In genomic region chr9:94928271-94928670, GRCh38 we compare ENCODE assay signal across 24 cellular contexts.
DNase-seq lines count a peak whose midpoint lies in the region; ATAC-seq, FAIRE-seq and TF ChIP-seq lines count a peak whose summit lies in the region.
"Had no signal": no experiment of that assay in that cellular context is flagged by ENCODE, and none has a peak within 500 bp of the region (broad histone marks: within the 10 kb centered on the region; RNA-seq: fewer than 3 reads in every experiment).

No MANE protein-coding gene starts in this region.

- peaks cover 18% of the 10 kb centered on the region for H3K36me3 Mint-ChIP-seq in endodermal cell (ENCODE audit: low read depth)
- peaks cover 13% of the 10 kb centered on the region for H3K36me3 Mint-ChIP-seq in neural progenitor cell

- peak overlapping the region; percentile 56 for H3K9ac ChIP-seq in HepG2 (ENCODE audit: insufficient read depth, low read depth, low read length)
- no peak overlapping the region for H3K9ac ChIP-seq in endodermal cell (ENCODE audit: extremely low read depth, low read length, poor library complexity, severe bottlenecking)
- H3K9ac ChIP-seq in neural progenitor cell: no peak overlapping the region

- H3K27me3 ChIP-seq in HepG2 (ENCODE audit: control insufficient read depth in 1 of 2, insufficient read depth in 2 of 2, low read length in 2 of 2) (no peaks in the 10 kb centered on the region), right lobe of liver (no peaks in the 10 kb centered on the region), endodermal cell (ENCODE audit: control insufficient read depth, insufficient read depth, low read length, poor library complexity, severe bottlenecking) (no peaks in the 10 kb centered on the region), neural progenitor cell (no peaks in the 10 kb centered on the region)

- H3K27ac Mint-ChIP-seq in endodermal cell (no peak overlapping the region), neural progenitor cell (peak overlapping the region; percentile 67)
- H3K27ac Mint-ChIP-seq: activated CD4-positive, alpha-beta T cell treated with anti-CD3 and anti-CD28 coated beads, Interleukin-2, amount 10 ng/mL, durations not matched to agents 7 days and 5 days; activated naive CD8-positive, alpha-beta T cell treated with anti-CD3 and anti-CD28 coated beads, Interleukin-2, amount 50 U/mL, for 24 hours; activated T-helper 2 cell treated with anti-CD3 and anti-CD28 coated beads, Interferon-gamma antibody, Interleukin-2, Interleukin-4, amounts not matched to agents 10 μg/mL and 5 μg/mL and 100 μg/mL, durations not matched to agents 14 hours and 24 hours and 36 hours; T-helper 1 cell treated with Interleukin-12 subunit alpha and Interleukin-12 subunit beta and Interleukin-4 antibody, amounts not matched to agents 30 μg/mL and 1 μg/mL, for 36 hours had no signal

- ATAC-seq in HepG2 (peak; percentile 19; the same call in 2 of the 3 replicates), right lobe of liver (no peak), GM21619 (IDR thresholded peaks at IDR 0.05; ENCODE audit: unreplicated experiment) (no peak)
- ATAC-seq: activated naive CD8-positive, alpha-beta T cell treated with anti-CD3 and anti-CD28 coated beads, Interleukin-2, amount 50 U/mL, for 24 hours; mucosa of descending colon had no signal

- H3K4me1 ChIP-seq in HepG2 (ENCODE audit: insufficient read depth, low read length): peaks cover 83% of the 10 kb centered on the region
- peaks cover 0 to 11% (median 2%) of the 10 kb centered on the region in 4 donors for H3K4me1 ChIP-seq in right lobe of liver
- H3K4me1 ChIP-seq in endodermal cell (ENCODE audit: control insufficient read depth, insufficient read depth, low read length): no peaks in the 10 kb centered on the region
- peaks cover 33% of the 10 kb centered on the region for H3K4me1 ChIP-seq in neural progenitor cell

- H3K4me1 Mint-ChIP-seq in endodermal cell (peaks cover 3% of the 10 kb centered on the region), neural progenitor cell (peaks cover 51% of the 10 kb centered on the region)
- H3K4me1 Mint-ChIP-seq: activated CD4-positive, alpha-beta T cell treated with anti-CD3 and anti-CD28 coated beads, Interleukin-2, amount 10 ng/mL, durations not matched to agents 7 days and 5 days; activated naive CD8-positive, alpha-beta T cell treated with anti-CD3 and anti-CD28 coated beads, Interleukin-2, amount 50 U/mL, for 24 hours had no signal

- in situ Hi-C loops in HepG2 (cut with HindIII; ENCODE audit: extremely low pct_ligation_motif_present, low pct_unique_long_range_greater_than_20kb): no loop called here

- H3K27me3 Mint-ChIP-seq in endodermal cell (ENCODE audit: insufficient read depth): no peaks in the 10 kb centered on the region
- H3K27me3 Mint-ChIP-seq in neural progenitor cell (ENCODE audit: insufficient read depth, low read depth): peaks cover 2% of the 10 kb centered on the region
- H3K27me3 Mint-ChIP-seq: activated CD4-positive, alpha-beta T cell treated with anti-CD3 and anti-CD28 coated beads, Interleukin-2, amount 10 ng/mL, durations not matched to agents 7 days and 5 days; activated naive CD8-positive, alpha-beta T cell treated with anti-CD3 and anti-CD28 coated beads, Interleukin-2, amount 50 U/mL, for 24 hours had no signal

- TF ChIP-seq EP300 in HepG2 (IDR thresholded peaks at IDR 0.05; ENCODE audit: low read depth in 2 of 2, low read length in 2 of 2): no peak
- no peak for TF ChIP-seq EP300 in HepG2 (CRISPR knock-in tag; IDR thresholded peaks at IDR 0.05; ENCODE audit: borderline replicate concordance)

- TF ChIP-seq POLR2A in HepG2 (IDR thresholded peaks at IDR 0.05; ENCODE audit: insufficient read depth in 1 of 2, low read depth in 2 of 2, low read length in 2 of 2) (no peak), right lobe of liver (IDR thresholded peaks at IDR 0.05) (no peak)

- H3K9me3 ChIP-seq in HepG2 (ENCODE audit: low read length): no peaks in the 10 kb centered on the region
- no peaks in the 10 kb centered on the region for H3K9me3 ChIP-seq in right lobe of liver
- H3K9me3 ChIP-seq in endodermal cell (ENCODE audit: control insufficient read depth, low read length): no peaks in the 10 kb centered on the region
- H3K9me3 ChIP-seq in neural progenitor cell (ENCODE audit: low read depth): no peaks in the 10 kb centered on the region
- H3K9me3 ChIP-seq: mucosa of descending colon had no signal

- H3K4me2 ChIP-seq in HepG2 (ENCODE audit: low read depth, low read length): peak overlapping the region; percentile 21; the same call in 1 of the 2 replicates
- peak overlapping the region; percentile 7 for H3K4me2 ChIP-seq in neural progenitor cell

- WGBS in HepG2 (ENCODE audit: low lambda C conversion rate): 89% methylated on average over 6 of the region's 6 CpGs
- WGBS in right lobe of liver (ENCODE audit: insufficient coverage, low coverage, low lambda C conversion rate, missing lambda C conversion rate): 90% methylated on average over 2 of the region's 6 CpGs
- WGBS in endodermal cell (ENCODE audit: insufficient coverage in 1 of 2, insufficient read length in 1 of 2), 2 experiments: 83% methylated on average over 6 of the region's 6 CpGs; no CpG with 5 or more reads in 1 of the 2 experiments

- intact Hi-C loops in HepG2 (cut with micrococcal nuclease; ENCODE audit: unreplicated experiment): no loop called here
- intact Hi-C loops in right lobe of liver (cut with DNase I): no loop called here

- H4K20me1 ChIP-seq in HepG2 (ENCODE audit: insufficient read depth, low read length) (no peaks in the 10 kb centered on the region), neural progenitor cell (ENCODE audit: low read depth) (no peaks in the 10 kb centered on the region)

- no TSS peak for BruUV-seq in HepG2 (replicated peaks; lab: Mats Ljungman, UMichigan)

- no peak for DNase-seq in HepG2 (ENCODE audit: low spot score)
- DNase-seq in right lobe of liver: no peak
- DNase-seq in endodermal cell: no peak
- no peak for DNase-seq in neural progenitor cell (ENCODE audit: low spot score)
- no peak for DNase-seq in NCI-H2227 treated with DMSO at 0.1 percent for 48 hours (lab: John Stamatoyannopoulos, UW)
- DNase-seq in foreskin fibroblast: no peak
- no peak for DNase-seq in midbrain (lab: John Stamatoyannopoulos, UW)
- DNase-seq: activated CD4-positive, alpha-beta T cell treated with anti-CD3 and anti-CD28 coated beads, Interleukin-2, amount 10 ng/mL, durations not matched to agents 7 days and 5 days; activated naive CD8-positive, alpha-beta T cell treated with anti-CD3 and anti-CD28 coated beads, Interleukin-2, amount 50 U/mL, for 24 hours; DMS 273 treated with DMSO at 0.1 percent for 48 hours; erythroblast; HFFc6; mucosa of descending colon; NCI-H1105; NCI-H2107; NCI-H526 treated with DMSO at 0.1 percent for 48 hours; retina; SHP77 treated with DMSO at 0.1 percent for 48 hours; stimulated activated CD4-positive, alpha-beta T cell treated with anti-CD3 and anti-CD28 coated beads, Interleukin-12 subunit alpha, Interleukin-12 subunit beta, amount 100 ng/mL, for 4 hours had no signal

- H2AFZ ChIP-seq in HepG2 (ENCODE audit: low read length): no peak overlapping the region
- H2AFZ ChIP-seq in neural progenitor cell (replicated peaks): no peak overlapping the region

- H3K4me3 ChIP-seq in HepG2 (replicated peaks in 1 of 3; ENCODE audit: insufficient read depth in 1 of 3, low read depth in 2 of 3, low read length in 3 of 3): no peak overlapping the region
- H3K4me3 ChIP-seq in right lobe of liver: no peak overlapping the region
- H3K4me3 ChIP-seq in endodermal cell (ENCODE audit: low read length): no peak overlapping the region
- H3K4me3 ChIP-seq in neural progenitor cell: no peak overlapping the region
- no peak overlapping the region for H3K4me3 ChIP-seq in foreskin fibroblast (ENCODE audit: low read depth in 1 of 2, low read length in 2 of 2)
- H3K4me3 ChIP-seq: mucosa of descending colon had no signal

- POLR2A ChIA-PET in HepG2 (lab: Yijun Ruan, JAX): no interaction called here

- no peaks in the 10 kb centered on the region; a peak in 2 of 5 replicates for H3K36me3 ChIP-seq in HepG2 (replicated peaks in 1 of 2; ENCODE audit: control insufficient read depth in 1 of 2, insufficient read depth in 2 of 2, low read length in 2 of 2)
- H3K36me3 ChIP-seq in right lobe of liver: no peaks in the 10 kb centered on the region
- no peaks in the 10 kb centered on the region for H3K36me3 ChIP-seq in endodermal cell (ENCODE audit: control insufficient read depth, insufficient read depth, low read length)
- no peaks in the 10 kb centered on the region for H3K36me3 ChIP-seq in neural progenitor cell

- no peak for FAIRE-seq in HepG2 (lab: Jason Lieb, UNC)
- FAIRE-seq: G401.6 had no signal

- H3K27ac ChIP-seq in HepG2 (ENCODE audit: extremely low read length, insufficient read depth, low read length): peak overlapping the region; percentile 65
- H3K27ac ChIP-seq in right lobe of liver: no peak overlapping the region
- peak overlapping the region; percentile 18 for H3K27ac ChIP-seq in endodermal cell (ENCODE audit: low read depth, low read length)
- no peak overlapping the region for H3K27ac ChIP-seq in neural progenitor cell

- H3K9me3 Mint-ChIP-seq in endodermal cell: no peaks in the 10 kb centered on the region
- no peaks in the 10 kb centered on the region for H3K9me3 Mint-ChIP-seq in neural progenitor cell
- H3K9me3 Mint-ChIP-seq: activated CD4-positive, alpha-beta T cell treated with anti-CD3 and anti-CD28 coated beads, Interleukin-2, amount 10 ng/mL, durations not matched to agents 7 days and 5 days; activated naive CD8-positive, alpha-beta T cell treated with anti-CD3 and anti-CD28 coated beads, Interleukin-2, amount 50 U/mL, for 24 hours; activated T-helper 2 cell treated with anti-CD3 and anti-CD28 coated beads, Interferon-gamma antibody, Interleukin-2, Interleukin-4, amounts not matched to agents 10 μg/mL and 5 μg/mL and 100 μg/mL, durations not matched to agents 14 hours and 24 hours and 36 hours; CD14-positive monocyte; HFFc6; T-helper 1 cell treated with Interleukin-12 subunit alpha and Interleukin-12 subunit beta and Interleukin-4 antibody, amounts not matched to agents 30 μg/mL and 1 μg/mL, for 36 hours had no signal

- no peaks in the 10 kb centered on the region for H3K79me2 ChIP-seq in HepG2 (ENCODE audit: insufficient read depth, low read length)
- H3K79me2 ChIP-seq in neural progenitor cell (ENCODE audit: low read depth): no peaks in the 10 kb centered on the region

- H3F3A ChIP-seq in neural progenitor cell (ENCODE audit: low read depth): peaks cover 10% of the 10 kb centered on the region

- no peak for TF ChIP-seq RAD21 in HepG2 (CRISPR knock-in tag; IDR thresholded peaks at IDR 0.05)

- TF ChIP-seq CTCF in HepG2 (CRISPR knock-in tag; IDR thresholded peaks at IDR 0.05): no peak
- no peak for TF ChIP-seq CTCF in right lobe of liver (IDR thresholded peaks at IDR 0.05)
- TF ChIP-seq CTCF in endodermal cell (conservative IDR thresholded peaks at IDR 0.05): no peak
- no peak for TF ChIP-seq CTCF in neural progenitor cell (IDR thresholded peaks at IDR 0.05)
- no peak for TF ChIP-seq CTCF in foreskin fibroblast (IDR thresholded peaks at IDR 0.05; ENCODE audit: low read depth, low read length)

- CTCF ChIA-PET in HepG2 (lab: Yijun Ruan, JAX; ENCODE audit: low intra/inter-chr PET ratio, low total read pairs): no interaction called here

- H3K4me3 Mint-ChIP-seq in endodermal cell: no peak overlapping the region
- no peak overlapping the region for H3K4me3 Mint-ChIP-seq in neural progenitor cell
- H3K4me3 Mint-ChIP-seq: activated CD4-positive, alpha-beta T cell treated with anti-CD3 and anti-CD28 coated beads, Interleukin-2, amount 10 ng/mL, durations not matched to agents 7 days and 5 days; activated naive CD8-positive, alpha-beta T cell treated with anti-CD3 and anti-CD28 coated beads, Interleukin-2, amount 50 U/mL, for 24 hours; CD14-positive monocyte; HFFc6; T-helper 1 cell treated with Interleukin-12 subunit alpha and Interleukin-12 subunit beta and Interleukin-4 antibody, amounts not matched to agents 30 μg/mL and 1 μg/mL, for 36 hours had no signal

Comparison
In these comparisons a context has a peak if more than half of its experiments do, and no peak if none do; other contexts are left out.
1. H3K27ac ChIP-seq: peak in HepG2 (single experiment) and endodermal cell (single experiment); none in right lobe of liver (0 of 3) and neural progenitor cell (single experiment).